Comparison of ENCODE assay signal across 24 cellular contexts in genomic region chr9:121454972-121455371, GRCh38. TPM values are rescaled to one million over a fixed set of nuclear protein-coding genes. Genes with fewer than 3 reads are reported as not detected.
"Had no signal": no experiment of that assay in that cellular context is flagged by ENCODE, and none has a peak within 500 bp of the region (broad histone marks: within the 10 kb centered on the region; RNA-seq: fewer than 3 reads in every experiment).

No MANE protein-coding gene starts in this region.

- H3K27me3 ChIP-seq: esophagus squamous epithelium, gastrocnemius medialis, upper lobe of left lung had no signal

- H3K4me3 ChIP-seq: coronary artery, esophagus squamous epithelium, gastrocnemius medialis, neural progenitor cell, upper lobe of left lung had no signal

- H3K4me1 Mint-ChIP-seq: mesothelial cell of epicardium; stimulated activated memory B cell treated with anti-CD40 and anti-IgM and Interleukin-4, amounts not matched to agents 10 μg/mL and 1 μg/mL and 100 μg/mL, for 72 hours had no signal

- H3K4me3 Mint-ChIP-seq: activated naive CD8-positive, alpha-beta T cell; endodermal cell; mesothelial cell of epicardium; neural progenitor cell; stimulated activated memory B cell treated with anti-CD40 and anti-IgM and Interleukin-4, amounts not matched to agents 10 μg/mL and 1 μg/mL and 100 μg/mL, for 72 hours; T-helper 17 cell had no signal

- H3K9me3 Mint-ChIP-seq: endodermal cell; mesothelial cell of epicardium; naive thymus-derived CD8-positive, alpha-beta T cell; stimulated activated memory B cell treated with anti-CD40 and anti-IgM and Interleukin-4, amounts not matched to agents 10 μg/mL and 1 μg/mL and 100 μg/mL, for 72 hours had no signal

- H3K9me3 ChIP-seq: esophagus squamous epithelium, gastrocnemius medialis, upper lobe of left lung had no signal

- H3K27ac ChIP-seq: coronary artery, esophagus squamous epithelium, gastrocnemius medialis, neural progenitor cell, upper lobe of left lung had no signal

- H3K36me3 ChIP-seq: gastrocnemius medialis, neural progenitor cell, upper lobe of left lung had no signal

- H3K27ac Mint-ChIP-seq: activated naive CD8-positive, alpha-beta T cell; endodermal cell; mesothelial cell of epicardium; naive thymus-derived CD8-positive, alpha-beta T cell; neural progenitor cell; stimulated activated memory B cell treated with anti-CD40 and anti-IgM and Interleukin-4, amounts not matched to agents 10 μg/mL and 1 μg/mL and 100 μg/mL, for 72 hours; T-helper 17 cell had no signal

- ATAC-seq: gastrocnemius medialis; left ventricle myocardium superior; naive thymus-derived CD8-positive, alpha-beta T cell; sciatic nerve; stimulated activated memory B cell treated with anti-CD40 and anti-IgM and Interleukin-4, amounts not matched to agents 10 μg/mL and 1 μg/mL and 100 μg/mL, for 72 hours; T-helper 17 cell had no signal

- DNase-seq: activated CD4-positive, alpha-beta T cell treated with anti-CD3 and anti-CD28 coated beads, Interleukin-2, amount 50 U/mL, for 1 hour; amygdala; cerebellar nuclear complex; endodermal cell; esophagus squamous epithelium; gastrocnemius medialis; head of caudate nucleus; left ventricle myocardium superior; mammary epithelial cell; naive thymus-derived CD8-positive, alpha-beta T cell; posterior cingulate gyrus; small intestine; stimulated activated CD4-positive, alpha-beta T cell treated with anti-CD3 and anti-CD28 coated beads, Interleukin-2, amount 100 ng/mL, for 24 hours; SW 1271; T-helper 17 cell; upper lobe of left lung had no signal

- H3K36me3 Mint-ChIP-seq: activated naive CD8-positive, alpha-beta T cell; mesothelial cell of epicardium; neural progenitor cell; stimulated activated memory B cell treated with anti-CD40 and anti-IgM and Interleukin-4, amounts not matched to agents 10 μg/mL and 1 μg/mL and 100 μg/mL, for 72 hours had no signal

RNA-seq across cellular contexts. Expression of gene GGTA1, which starts 44.7 kb away (rescaled TPM):
- total RNA-seq: activated CD8-positive, alpha-beta memory T cell treated with anti-CD3 and anti-CD28 coated beads for 36 hours; endodermal cell; mammary epithelial cell; mesothelial cell of epicardium; naive thymus-derived CD8-positive, alpha-beta T cell; renal cortical epithelial cell had no signal
